ENCODE assay signal across 8 cellular contexts in genomic region chr15:101088788-101089578, GRCh38.
DNase-seq lines count a peak whose midpoint lies in the region; ATAC-seq and TF ChIP-seq lines count a peak whose summit lies in the region.

No MANE protein-coding gene starts in this region.

- H3K27me3 Mint-ChIP-seq in glutamatergic neuron (ENCODE audit: unreplicated experiment) (peaks cover 5% of the 10 kb centered on the region), progenitor cell of endocrine pancreas (peaks cover 9% of the 10 kb centered on the region)

- H3K27ac ChIP-seq in RWPE1, result peak overlapping the region; percentile 40
- no peak overlapping the region for H3K27ac ChIP-seq in upper lobe of right lung

- H3K9me3 Mint-ChIP-seq in glutamatergic neuron (ENCODE audit: unreplicated experiment), result no peaks in the 10 kb centered on the region
- H3K9me3 Mint-ChIP-seq in progenitor cell of endocrine pancreas (ENCODE audit: low read depth), result no peaks in the 10 kb centered on the region

- intact Hi-C loops in upper lobe of right lung (cut with DNase I), result loop anchor here (5.0 kb wide), 1 partner anchor 168 kb away; no protein-coding TSS in a partner anchor

- H3K36me3 ChIP-seq in upper lobe of right lung, result no peaks in the 10 kb centered on the region

- H3K36me3 Mint-ChIP-seq in glutamatergic neuron (ENCODE audit: unreplicated experiment) (no peaks in the 10 kb centered on the region), progenitor cell of endocrine pancreas (ENCODE audit: insufficient read depth) (no peaks in the 10 kb centered on the region)

- peak; percentile 76 for ATAC-seq in GM18861 (IDR thresholded peaks at IDR 0.05; ENCODE audit: unreplicated experiment)
- ATAC-seq in HG03558 (IDR thresholded peaks at IDR 0.05; ENCODE audit: extremely low read depth, unreplicated experiment), result peak; percentile 52
- ATAC-seq in upper lobe of right lung, result peak; percentile 93

- TF ChIP-seq CTCF in AG09309 (IDR thresholded peaks at IDR 0.05; ENCODE audit: control insufficient read depth, insufficient read depth, low read depth, low read length, missing control alignments) (peak; percentile 70), RWPE1 (conservative IDR thresholded peaks at IDR 0.05; ENCODE audit: low read depth) (peak; percentile 100), glutamatergic neuron (IDR thresholded peaks at IDR 0.05; ENCODE audit: partially characterized antibody, unreplicated experiment) (peak; percentile 100), progenitor cell of endocrine pancreas (IDR thresholded peaks at IDR 0.05; ENCODE audit: unreplicated experiment) (peak; percentile 99), upper lobe of right lung (IDR thresholded peaks at IDR 0.05) (peak; percentile 100)

- H3K4me1 Mint-ChIP-seq in glutamatergic neuron (ENCODE audit: low read depth, unreplicated experiment) (peaks cover 2% of the 10 kb centered on the region), progenitor cell of endocrine pancreas (ENCODE audit: low read depth) (no peaks in the 10 kb centered on the region)

- CTCF ChIA-PET in RWPE1 (lab: Yijun Ruan, JAX), result interaction anchor here (0.7 to 2.0 kb wide), 12 partner anchors 8 to 235 kb away, joined by 3 to 9 read pairs (median 4); partner anchors contain the start of gene CHSY1

- H3K27me3 ChIP-seq in upper lobe of right lung, result no peaks in the 10 kb centered on the region

- peaks cover 40% of the 10 kb centered on the region for H3K4me1 ChIP-seq in upper lobe of right lung

- no peak overlapping the region for H3K4me3 Mint-ChIP-seq in glutamatergic neuron (ENCODE audit: unreplicated experiment)
- H3K4me3 Mint-ChIP-seq in progenitor cell of endocrine pancreas (ENCODE audit: low read depth), result peak overlapping the region; percentile 62

- H3K4me3 ChIP-seq in AG09309 (ENCODE audit: control insufficient read depth, low read depth, low read length) (peak overlapping the region; percentile 28), upper lobe of right lung (peak overlapping the region; percentile 19)

- DNase-seq in AG09309 (ENCODE audit: low read depth) (no peak), RWPE1 (ENCODE audit: low spot score) (peak; percentile 78), activated gamma-delta T cell (lab: John Stamatoyannopoulos, UW) (peak; percentile 58), glutamatergic neuron (peak; percentile 84), progenitor cell of endocrine pancreas (ENCODE audit: low spot score, unreplicated experiment) (peak; percentile 69), upper lobe of right lung (peak; percentile 89)

- H3K27ac Mint-ChIP-seq in glutamatergic neuron (ENCODE audit: unreplicated experiment) (peak overlapping the region; percentile 3), progenitor cell of endocrine pancreas (no peak overlapping the region)

- POLR2A ChIA-PET in RWPE1 (lab: Yijun Ruan, JAX; ENCODE audit: low non-redundant PET), result no interaction called here

- no peaks in the 10 kb centered on the region for H3K9me3 ChIP-seq in upper lobe of right lung
